ENCODE assay signal across 27 cellular contexts in genomic region chr5:124685404-124685930, GRCh38.
"Had no signal": no experiment of that assay in that cellular context is flagged by ENCODE, and none has a peak within 500 bp of the region (broad histone marks: within the 10 kb centered on the region; RNA-seq: fewer than 3 reads in every experiment).

No MANE protein-coding gene starts in this region.

- ATAC-seq: activated CD4-positive, CD25-positive, alpha-beta regulatory T cell treated with anti-CD3 and anti-CD28 coated beads, Interleukin-2, amount 50 U/mL, for 24 hours; activated CD8-positive, alpha-beta memory T cell treated with anti-CD3 and anti-CD28 coated beads, Interleukin-2, amount 10 ng/mL, durations not matched to agents 7 days and 5 days; activated CD8-positive, alpha-beta T cell treated with anti-CD3 and anti-CD28 coated beads for 36 hours; body of pancreas; effector memory CD8-positive, alpha-beta T cell; heart left ventricle; pancreas; T-helper 17 cell had no signal

- H3K4me1 ChIP-seq: suprapubic skin had no signal

- H3K9me3 Mint-ChIP-seq: activated CD4-positive, alpha-beta T cell treated with anti-CD3 and anti-CD28 coated beads, Interleukin-2, amount 10 ng/mL, durations not matched to agents 7 days and 5 days; activated CD8-positive, alpha-beta T cell treated with anti-CD3 and anti-CD28 coated beads for 36 hours; activated T-helper 1 cell treated with anti-CD3 and anti-CD28 coated beads, Interleukin-12 subunit alpha, Interleukin-12 subunit beta, Interleukin-2, Interleukin-4 antibody, amounts not matched to agents 30 ng/mL and 10 ng/mL and 1 ng/mL, durations not matched to agents 14 hours and 24 hours and 36 hours; nephron had no signal

- H3K4me1 Mint-ChIP-seq: activated CD4-positive, alpha-beta T cell treated with anti-CD3 and anti-CD28 coated beads, Interleukin-2, amount 10 ng/mL, durations not matched to agents 7 days and 5 days; activated CD8-positive, alpha-beta memory T cell treated with anti-CD3 and anti-CD28 coated beads, Interleukin-2, amount 10 ng/mL, durations not matched to agents 7 days and 5 days; activated naive CD4-positive, alpha-beta T cell treated with anti-CD3 and anti-CD28 coated beads, Interleukin-2, amount 50 U/mL, for 24 hours; T-helper 17 cell had no signal

- H3K4me3 Mint-ChIP-seq: activated CD4-positive, alpha-beta T cell treated with anti-CD3 and anti-CD28 coated beads, Interleukin-2, amount 10 ng/mL, durations not matched to agents 7 days and 5 days; activated CD8-positive, alpha-beta memory T cell treated with anti-CD3 and anti-CD28 coated beads, Interleukin-2, amount 10 ng/mL, durations not matched to agents 7 days and 5 days; activated CD8-positive, alpha-beta T cell treated with anti-CD3 and anti-CD28 coated beads for 36 hours; activated naive CD4-positive, alpha-beta T cell treated with anti-CD3 and anti-CD28 coated beads, Interleukin-2, amount 50 U/mL, for 24 hours; activated T-helper 1 cell treated with anti-CD3 and anti-CD28 coated beads, Interleukin-12 subunit alpha, Interleukin-12 subunit beta, Interleukin-2, Interleukin-4 antibody, amounts not matched to agents 30 ng/mL and 10 ng/mL and 1 ng/mL, durations not matched to agents 14 hours and 24 hours and 36 hours; effector memory CD8-positive, alpha-beta T cell; nephron; T-helper 17 cell had no signal

- H3K36me3 ChIP-seq: esophagus squamous epithelium, gastrocnemius medialis, heart left ventricle, pancreas, right atrium auricular region, stomach, suprapubic skin, tibial nerve had no signal

- H3K27ac Mint-ChIP-seq: activated CD4-positive, alpha-beta T cell treated with anti-CD3 and anti-CD28 coated beads, Interleukin-2, amount 10 ng/mL, durations not matched to agents 7 days and 5 days; activated CD8-positive, alpha-beta memory T cell treated with anti-CD3 and anti-CD28 coated beads, Interleukin-2, amount 10 ng/mL, durations not matched to agents 7 days and 5 days; activated CD8-positive, alpha-beta T cell treated with anti-CD3 and anti-CD28 coated beads for 36 hours; activated naive CD4-positive, alpha-beta T cell treated with anti-CD3 and anti-CD28 coated beads, Interleukin-2, amount 50 U/mL, for 24 hours; activated T-helper 1 cell treated with anti-CD3 and anti-CD28 coated beads, Interleukin-12 subunit alpha, Interleukin-12 subunit beta, Interleukin-2, Interleukin-4 antibody, amounts not matched to agents 30 ng/mL and 10 ng/mL and 1 ng/mL, durations not matched to agents 14 hours and 24 hours and 36 hours; effector memory CD8-positive, alpha-beta T cell; T-helper 17 cell had no signal

- H3K4me3 ChIP-seq: body of pancreas, esophagus squamous epithelium, gastrocnemius medialis, heart left ventricle, pancreas, psoas muscle, right atrium auricular region, stomach, suprapubic skin, tibial nerve had no signal

- H3K27me3 ChIP-seq: esophagus squamous epithelium, gastrocnemius medialis, heart left ventricle, pancreas, right atrium auricular region, stomach, suprapubic skin, tibial nerve had no signal

- H3K36me3 Mint-ChIP-seq: activated CD8-positive, alpha-beta memory T cell treated with anti-CD3 and anti-CD28 coated beads, Interleukin-2, amount 10 ng/mL, durations not matched to agents 7 days and 5 days; activated naive CD4-positive, alpha-beta T cell treated with anti-CD3 and anti-CD28 coated beads, Interleukin-2, amount 50 U/mL, for 24 hours had no signal

- H3K27ac ChIP-seq: body of pancreas, pancreas, right atrium auricular region, suprapubic skin, tibial nerve had no signal

- H3K9me3 ChIP-seq: body of pancreas, esophagus squamous epithelium, gastrocnemius medialis, heart left ventricle, pancreas, psoas muscle, right atrium auricular region, stomach, suprapubic skin, tibial nerve had no signal

- DNase-seq: activated CD4-positive, alpha-beta T cell treated with anti-CD3 and anti-CD28 coated beads, Interleukin-2, amount 10 ng/mL, durations not matched to agents 7 days and 5 days; activated CD8-positive, alpha-beta memory T cell treated with anti-CD3 and anti-CD28 coated beads, Interleukin-2, amount 10 ng/mL, durations not matched to agents 7 days and 5 days; activated CD8-positive, alpha-beta T cell treated with anti-CD3 and anti-CD28 coated beads for 36 hours; activated gamma-delta T cell treated with Interleukin-2 at 50 U/mL for 16 hours; activated T-cell treated with anti-CD3 and anti-CD28 coated beads for 4 hours; anterior cingulate cortex; body of pancreas; caudate nucleus; dermis blood vessel endothelial cell; effector memory CD8-positive, alpha-beta T cell; esophagus squamous epithelium; gastrocnemius medialis; heart left ventricle; islet precursor cell; left cardiac atrium; pancreas; psoas muscle; stimulated activated CD4-positive, alpha-beta T cell treated with anti-CD3 and anti-CD28 coated beads, Interleukin-4, amount 100 ng/mL, for 4 hours; stomach; T-helper 17 cell had no signal

- H3K27me3 Mint-ChIP-seq: activated CD4-positive, alpha-beta T cell treated with anti-CD3 and anti-CD28 coated beads, Interleukin-2, amount 10 ng/mL, durations not matched to agents 7 days and 5 days; activated CD8-positive, alpha-beta memory T cell treated with anti-CD3 and anti-CD28 coated beads, Interleukin-2, amount 10 ng/mL, durations not matched to agents 7 days and 5 days; activated CD8-positive, alpha-beta T cell treated with anti-CD3 and anti-CD28 coated beads for 36 hours; activated naive CD4-positive, alpha-beta T cell treated with anti-CD3 and anti-CD28 coated beads, Interleukin-2, amount 50 U/mL, for 24 hours; effector memory CD8-positive, alpha-beta T cell had no signal
